21 cellular contexts compared by ENCODE assay signal in genomic region chr21:34667761-34668160, GRCh38. TPM values are rescaled to one million over a fixed set of nuclear protein-coding genes. Genes with fewer than 3 reads are reported as not detected.
"Had no signal": no experiment of that assay in that cellular context is flagged by ENCODE, and none has a peak within 500 bp of the region (broad histone marks: within the 10 kb centered on the region; RNA-seq: fewer than 3 reads in every experiment).

No MANE protein-coding gene starts in this region.

- H3K9me3 ChIP-seq: neutrophil, suprapubic skin, thyroid gland, upper lobe of left lung, uterus had no signal

- H3K4me1 Mint-ChIP-seq: nephron progenitor cell had no signal

- ATAC-seq: esophagus mucosa, heart left ventricle had no signal

- H3K36me3 ChIP-seq: heart left ventricle, neutrophil, right atrium auricular region, sigmoid colon, suprapubic skin, thyroid gland, upper lobe of left lung, uterus had no signal

- H3K4me3 ChIP-seq: heart left ventricle, right atrium auricular region, sigmoid colon, skin epidermis, suprapubic skin, thyroid gland, upper lobe of left lung, uterus had no signal

- H3K27ac Mint-ChIP-seq: nephron progenitor cell had no signal

- DNase-seq: effector memory CD4-positive, alpha-beta T cell; heart left ventricle; hypothalamus; kidney glomerular epithelial cell; mesendoderm; naive B cell; nephron progenitor cell; posterior cingulate gyrus; sigmoid colon; stimulated activated CD4-positive, alpha-beta T cell treated with anti-CD3 and anti-CD28 coated beads, Interleukin-2, amount 100 ng/mL, for 24 hours; stimulated activated naive CD4-positive, alpha-beta T cell; thyroid gland; uterus had no signal

- H3K27ac ChIP-seq: heart left ventricle, neutrophil, right atrium auricular region, sigmoid colon, skin epidermis, suprapubic skin, thyroid gland, upper lobe of left lung, uterus had no signal

- H3K36me3 Mint-ChIP-seq: naive B cell had no signal

- H3K27me3 ChIP-seq: right atrium auricular region, thyroid gland had no signal

RNA-seq across cellular contexts. Expression of gene CLIC6, which starts 1.0 kb away (rescaled TPM):
- total RNA-seq: glomerular endothelial cell, lung microvascular endothelial cell had no signal
